ENCODE assay signal across 8 cellular contexts in the genomic region with DNA sequence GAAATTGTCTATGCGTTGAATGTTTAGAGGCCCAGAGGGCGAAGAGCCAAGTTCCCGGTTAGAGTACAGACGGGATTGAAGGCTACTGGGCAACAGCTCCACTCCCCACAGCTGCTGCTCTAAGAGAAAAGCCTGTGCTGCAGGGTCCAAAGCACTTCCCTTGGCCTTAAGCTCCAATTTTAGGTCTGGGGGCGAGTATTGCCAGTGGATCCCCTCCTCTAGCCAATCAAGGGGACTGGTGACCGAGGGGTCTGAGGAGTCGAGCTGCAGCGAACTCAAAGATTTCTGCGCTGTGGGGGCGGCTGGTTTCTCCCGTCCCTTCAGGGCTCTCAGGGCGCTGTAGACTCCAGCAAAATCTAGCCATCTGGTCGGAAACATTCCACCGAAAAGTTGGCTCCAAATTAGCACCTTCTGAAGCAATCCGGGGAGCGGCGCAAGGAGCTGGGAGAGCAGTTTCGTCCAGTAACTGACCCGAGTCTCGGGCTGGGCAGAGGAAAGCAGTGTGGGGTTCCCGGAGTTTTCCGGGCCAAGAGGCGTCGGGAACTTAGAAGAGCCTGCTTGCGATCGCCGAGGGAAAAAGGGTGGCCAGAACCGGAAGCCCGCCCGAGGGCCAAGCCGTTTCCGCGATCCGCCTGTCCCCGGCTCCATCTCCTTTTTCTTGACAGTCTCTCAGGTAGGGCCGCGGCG. TPM values are rescaled to one million over a fixed set of nuclear protein-coding genes. Genes with fewer than 3 reads are reported as not detected.
DNase-seq lines count a peak whose midpoint lies in the region; ATAC-seq and TF ChIP-seq lines count a peak whose summit lies in the region.

No MANE protein-coding gene starts in this region.

- H3K4me3 ChIP-seq in WERI-Rb-1 (ENCODE audit: low read depth, low read length) (peak overlapping the region; percentile 78), ectodermal cell (ENCODE audit: insufficient read depth, low read depth, low read length) (peak overlapping the region; percentile 94), subcutaneous abdominal adipose tissue (ENCODE audit: low read depth in 1 of 5, low read length in 5 of 5) (peak overlapping the region; percentile 96 to 100 (median 97))

- H3K36me3 ChIP-seq in WERI-Rb-1 (peaks cover 54% of the 10 kb centered on the region), ectodermal cell (ENCODE audit: control insufficient read depth, insufficient read depth, low read length) (peaks cover 3% of the 10 kb centered on the region), subcutaneous abdominal adipose tissue (ENCODE audit: control insufficient read depth in 5 of 5, insufficient read depth in 5 of 5, low read length in 5 of 5) (peaks cover 3 to 5% (median 3%) of the 10 kb centered on the region in 5 donors)

- H3K4me1 ChIP-seq in ectodermal cell (ENCODE audit: control insufficient read depth, insufficient read depth, low read length) (no peaks in the 10 kb centered on the region), subcutaneous abdominal adipose tissue (ENCODE audit: control insufficient read depth in 5 of 5, insufficient read depth in 5 of 5, low read length in 5 of 5) (peaks cover 0 to 47% (median 33%) of the 10 kb centered on the region in 5 donors)

- TF ChIP-seq CTCF in WERI-Rb-1 (IDR thresholded peaks at IDR 0.05; ENCODE audit: low read depth, low read length), result no peak

- H3K9ac ChIP-seq in subcutaneous abdominal adipose tissue (ENCODE audit: low read length in 5 of 5), result peak overlapping the region; percentile 90 to 100 (median 99)

- 0% methylated on average over 38 of the region's 38 CpGs for WGBS in ectodermal cell, 2 experiments

- no peaks in the 10 kb centered on the region for H3K27me3 ChIP-seq in WERI-Rb-1 (ENCODE audit: insufficient read depth, low read depth, severe bottlenecking)
- H3K27me3 ChIP-seq in ectodermal cell (ENCODE audit: control insufficient read depth, insufficient read depth, low read length, poor library complexity, severe bottlenecking), result no peaks in the 10 kb centered on the region
- no peaks in the 10 kb centered on the region for H3K27me3 ChIP-seq in subcutaneous abdominal adipose tissue (ENCODE audit: control insufficient read depth in 5 of 5, insufficient read depth in 4 of 5, low read length in 5 of 5)

- peak overlapping the region; percentile 95 for H3K27ac ChIP-seq in WERI-Rb-1
- peak overlapping the region; percentile 84 for H3K27ac ChIP-seq in ectodermal cell (ENCODE audit: insufficient read depth, low read depth, low read length, poor library complexity, severe bottlenecking)
- H3K27ac ChIP-seq in subcutaneous abdominal adipose tissue (ENCODE audit: low read depth, low read length), result peak overlapping the region; percentile 99

- DNase-seq in NCI-H1417 (lab: John Stamatoyannopoulos, UW) (peak in 2 of 3 experiments; percentile 61 to 69), NCI-H1417 treated with DMSO at 0.1 percent for 48 hours (lab: John Stamatoyannopoulos, UW) (no peak), WERI-Rb-1 (peak; percentile 67), medulla oblongata (ENCODE audit: extremely low spot score) (peak; percentile 59)

- H3K9me3 ChIP-seq in WERI-Rb-1 (ENCODE audit: severe bottlenecking) (peaks cover 4% of the 10 kb centered on the region), ectodermal cell (ENCODE audit: control insufficient read depth, low read length) (no peaks in the 10 kb centered on the region), subcutaneous abdominal adipose tissue (ENCODE audit: control insufficient read depth in 5 of 5, low read length in 5 of 5) (no peaks in the 10 kb centered on the region)

- peak; percentile 18 for ATAC-seq in GM21367 (IDR thresholded peaks at IDR 0.05; ENCODE audit: unreplicated experiment)
- ATAC-seq in HG03571 (IDR thresholded peaks at IDR 0.05; ENCODE audit: unreplicated experiment), result peak; percentile 25

RNA-seq across cellular contexts. Expression of a gene that starts 0.7 kb away (rescaled TPM):
- 30.9 TPM for polyA plus RNA-seq in ectodermal cell (2013, experiment 1 of 4)
- 34.1 TPM for polyA plus RNA-seq in ectodermal cell (2013, experiment 2 of 4)
- 25.7 TPM for polyA plus RNA-seq in ectodermal cell (2013, experiment 3 of 4)
- 26.7 TPM for polyA plus RNA-seq in ectodermal cell (2013, experiment 4 of 4)

RNA-seq across cellular contexts. Expression of a gene that starts 51.2 kb away (rescaled TPM):
- 6.3 TPM for polyA plus RNA-seq in ectodermal cell (2013, experiment 1 of 4)
- polyA plus RNA-seq in ectodermal cell (2013, experiment 2 of 4), result 5.9 TPM
- polyA plus RNA-seq in ectodermal cell (2013, experiment 3 of 4), result 4.2 TPM
- polyA plus RNA-seq in ectodermal cell (2013, experiment 4 of 4), result 4.6 TPM
